In the genomic region with DNA sequence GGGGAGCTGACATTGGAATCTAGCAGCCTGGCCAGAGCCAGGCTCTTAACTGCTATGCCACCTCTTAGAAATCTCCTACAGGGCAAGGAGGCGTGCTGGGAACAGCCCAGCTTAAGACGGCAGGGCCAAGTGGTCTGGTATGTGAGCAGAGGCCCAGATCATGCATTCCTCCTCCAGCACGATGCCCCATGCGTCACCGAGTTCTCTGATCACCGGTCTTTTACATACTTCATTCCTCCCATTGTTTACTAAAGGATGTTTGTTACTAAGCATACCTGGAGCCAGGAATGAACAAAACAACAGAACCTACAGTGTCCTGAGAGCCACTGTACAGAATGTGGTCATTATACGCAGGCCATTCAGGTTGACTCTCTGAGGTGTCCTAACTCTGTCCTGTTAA, we compare ENCODE assay signal across 15 cellular contexts.
A peak's percentile ranks its signal among the peaks of the same experiment; 100 is the strongest.
DNase-seq lines count a peak whose midpoint lies in the region; ATAC-seq and TF ChIP-seq lines count a peak whose summit lies in the region.
"Had no signal": no experiment of that assay in that cellular context is flagged by ENCODE, and none has a peak within 500 bp of the region (broad histone marks: within the 10 kb centered on the region; RNA-seq: fewer than 3 reads in every experiment).

No MANE protein-coding gene starts in this region.

- H3K9me3 ChIP-seq in left ventricle myocardium inferior (replicated peaks) (no peaks in the 10 kb centered on the region), gastroesophageal sphincter (no peaks in the 10 kb centered on the region)
- H3K9me3 ChIP-seq: ascending aorta, Caco-2 had no signal

- H3K79me1 ChIP-seq in mesendoderm (ENCODE audit: low read length), result peaks cover 40% of the 10 kb centered on the region

- H3K4me1 ChIP-seq in left ventricle myocardium inferior (peaks cover 83% of the 10 kb centered on the region), gastroesophageal sphincter (peaks cover 34 to 91% (median 56%) of the 10 kb centered on the region in 3 donors), mesendoderm (ENCODE audit: control insufficient read depth, low read depth, low read length) (peaks cover 14% of the 10 kb centered on the region)

- no peak overlapping the region for H2AK5ac ChIP-seq in mesendoderm (ENCODE audit: low read length)

- no peak overlapping the region for H3K23ac ChIP-seq in mesendoderm (ENCODE audit: low read length)

- H2BK15ac ChIP-seq in mesendoderm (replicated peaks; ENCODE audit: low read depth), result no peak overlapping the region

- TF ChIP-seq CTCF in left ventricle myocardium inferior (IDR thresholded peaks at IDR 0.05; ENCODE audit: borderline replicate concordance) (no peak), gastroesophageal sphincter (IDR thresholded peaks at IDR 0.05) (no peak)

- H3K27ac ChIP-seq in left ventricle myocardium inferior (replicated peaks) (peak overlapping the region; percentile 20), gastroesophageal sphincter (peak overlapping the region; percentile 79 to 85 (median 80)), mesendoderm (ENCODE audit: low read depth, low read length) (no peak overlapping the region)

- no peak overlapping the region for H3K18ac ChIP-seq in mesendoderm (ENCODE audit: low read length)

- H3K4me2 ChIP-seq in mesendoderm (ENCODE audit: low read length), result no peak overlapping the region

- intact Hi-C loops in left ventricle myocardium inferior (cut with micrococcal nuclease) (no loop called here), cardiac septum (cut with DNase I) (no loop called here)

- no peak for TF ChIP-seq EP300 in gastroesophageal sphincter (IDR thresholded peaks at IDR 0.05)

- DNase-seq in left ventricle myocardium inferior (no peak), cardiac septum (ENCODE audit: low spot score) (no peak), mesendoderm (peak; percentile 93), hippocampal formation (lab: John Stamatoyannopoulos, UW) (no peak), NOMO-1 (lab: John Stamatoyannopoulos, UW; ENCODE audit: unreplicated experiment in 2 of 2) (no peak), medulla oblongata (ENCODE audit: extremely low spot score) (no peak), UCSD-AML1 (lab: John Stamatoyannopoulos, UW; ENCODE audit: unreplicated experiment) (no peak)
- DNase-seq: activated CD4-positive, alpha-beta T cell treated with anti-CD3 and anti-CD28 coated beads, Interleukin-2, amount 50 U/mL, for 4 hours; Caco-2; NCI-H2029 treated with DMSO at 0.1 percent for 48 hours; SHP77 treated with DMSO at 0.1 percent for 48 hours; small intestine; T-helper 9 cell had no signal

- no peaks in the 10 kb centered on the region for H3K36me3 ChIP-seq in left ventricle myocardium inferior
- H3K36me3 ChIP-seq in gastroesophageal sphincter, result no peaks in the 10 kb centered on the region
- no peaks in the 10 kb centered on the region for H3K36me3 ChIP-seq in mesendoderm (ENCODE audit: control insufficient read depth, insufficient read depth, low read length)
- H3K36me3 ChIP-seq: ascending aorta had no signal

- H2BK5ac ChIP-seq in mesendoderm (ENCODE audit: low read length), result no peak overlapping the region

- no peak overlapping the region for H2BK120ac ChIP-seq in mesendoderm (ENCODE audit: low read depth, low read length)

- no peak overlapping the region for H3K4ac ChIP-seq in mesendoderm (ENCODE audit: low read depth, low read length)

- 62 to 67% methylated on average over 1 to 6 of the region's 7 CpGs for WGBS in gastroesophageal sphincter (ENCODE audit: low coverage in 1 of 2), 2 donors
- WGBS in mesendoderm (ENCODE audit: extremely low coverage, insufficient coverage, low lambda C conversion rate), result no CpG with 5 or more reads among the region's 7 CpGs

- H3K56ac ChIP-seq in mesendoderm (ENCODE audit: low read length), result no peak overlapping the region

- no peak for TF ChIP-seq POLR2A in gastroesophageal sphincter (IDR thresholded peaks at IDR 0.05)

- H3K79me2 ChIP-seq in mesendoderm (ENCODE audit: control insufficient read depth, insufficient read depth, low read length), result peaks cover 84% of the 10 kb centered on the region

- H3K9ac ChIP-seq in mesendoderm (ENCODE audit: low read length), result no peak overlapping the region

- H3K4me3 ChIP-seq in left ventricle myocardium inferior (no peak overlapping the region), gastroesophageal sphincter (no peak overlapping the region), mesendoderm (ENCODE audit: low read length) (no peak overlapping the region)
- H3K4me3 ChIP-seq: ascending aorta had no signal

- H4K5ac ChIP-seq in mesendoderm (ENCODE audit: low read length), result no peak overlapping the region

- no peak overlapping the region for H4K8ac ChIP-seq in mesendoderm (ENCODE audit: low read depth, low read length)

- peak; percentile 74 for ATAC-seq in gastroesophageal sphincter

- H3K27me3 ChIP-seq in left ventricle myocardium inferior (ENCODE audit: low read depth) (no peaks in the 10 kb centered on the region), gastroesophageal sphincter (no peaks in the 10 kb centered on the region), mesendoderm (ENCODE audit: insufficient read depth, low read length, poor library complexity) (no peaks in the 10 kb centered on the region)
- H3K27me3 ChIP-seq: ascending aorta had no signal
